27 cellular contexts compared by ENCODE assay signal in the genomic region with DNA sequence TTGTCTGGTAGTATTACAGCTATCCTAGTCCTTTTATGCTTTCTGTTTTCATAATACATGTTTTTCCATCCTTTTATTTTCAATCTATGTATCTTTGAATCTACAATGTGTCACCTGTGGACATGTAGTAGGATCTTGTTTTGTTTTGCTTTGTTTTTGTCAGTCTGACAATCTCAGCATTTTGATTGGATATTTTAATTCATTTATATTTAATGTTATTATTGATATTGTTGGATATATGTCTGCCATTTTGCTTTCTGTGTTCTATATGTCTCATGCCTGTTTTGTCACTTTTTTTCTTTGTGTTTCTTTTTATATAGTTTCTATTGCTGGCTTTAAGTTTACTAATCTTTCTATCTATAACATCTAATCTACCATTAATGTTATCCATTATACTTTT. TPM values are rescaled to one million over a fixed set of nuclear protein-coding genes. Genes with fewer than 3 reads are reported as not detected.
DNase-seq lines count a peak whose midpoint lies in the region; ATAC-seq, FAIRE-seq and TF ChIP-seq lines count a peak whose summit lies in the region.
"Had no signal": no experiment of that assay in that cellular context is flagged by ENCODE, and none has a peak within 500 bp of the region (broad histone marks: within the 10 kb centered on the region; RNA-seq: fewer than 3 reads in every experiment).

No MANE protein-coding gene starts in this region.

- TF ChIP-seq POLR2A in K562 (conservative IDR thresholded peaks at IDR 0.05): no peak

- no peaks in the 10 kb centered on the region for H3K79me2 ChIP-seq in K562 (ENCODE audit: control insufficient read depth, insufficient read depth, low read length)

- TF ChIP-seq CTCF in K562 (IDR thresholded peaks at IDR 0.05 in 2 of 3, conservative IDR thresholded peaks at IDR 0.05 in 1 of 3; ENCODE audit: insufficient read depth in 2 of 3, low read depth in 1 of 3, low read length in 3 of 3) (no peak), pancreas (IDR thresholded peaks at IDR 0.05) (no peak), GM13976 (IDR thresholded peaks at IDR 0.05; ENCODE audit: borderline replicate concordance, control extremely low read depth, extremely low read depth, insufficient read depth, missing control alignments) (no peak), A673 (conservative IDR thresholded peaks at IDR 0.05; ENCODE audit: low read depth, low read length) (no peak)

- TF ChIP-seq EP300 in K562 (IDR thresholded peaks at IDR 0.05; ENCODE audit: low read length): no peak

- H3K9me3 ChIP-seq in K562 (replicated peaks; ENCODE audit: control insufficient read depth, insufficient read depth, low read depth, low read length) (no peaks in the 10 kb centered on the region), pancreas (peaks cover 0 to 4% (median 0%) of the 10 kb centered on the region in 4 donors), A673 (ENCODE audit: low read depth, low read length, poor library complexity, severe bottlenecking) (peaks cover 3% of the 10 kb centered on the region)
- H3K9me3 ChIP-seq: BE2C had no signal

- H3K27me3 ChIP-seq in K562 (ENCODE audit: control insufficient read depth in 2 of 2, insufficient read depth in 2 of 2, low read length in 2 of 2) (no peaks in the 10 kb centered on the region), pancreas (peaks cover 0 to 3% (median 0%) of the 10 kb centered on the region in 4 donors), A673 (replicated peaks; ENCODE audit: insufficient read depth, low read depth, low read length, poor library complexity) (no peaks in the 10 kb centered on the region)
- H3K27me3 ChIP-seq: BE2C, BLaER1 had no signal

- CTCF ChIA-PET in K562 (lab: Yijun Ruan, JAX; ENCODE audit: low intra/inter-chr PET ratio): no interaction called here
- CTCF ChIA-PET in HEK293T (lab: Yijun Ruan, JAX): no interaction called here
- CTCF ChIA-PET in A673 (lab: Charles Lee): no interaction called here

- ATAC-seq in K562: no peak
- ATAC-seq in pancreas: no peak
- no peak for ATAC-seq in GM19351 (IDR thresholded peaks at IDR 0.05; ENCODE audit: unreplicated experiment)
- ATAC-seq: A549, GM12878 had no signal

- no peaks in the 10 kb centered on the region for H3K36me3 ChIP-seq in K562 (ENCODE audit: control insufficient read depth, insufficient read depth, low read length)
- no peaks in the 10 kb centered on the region for H3K36me3 ChIP-seq in pancreas
- H3K36me3 ChIP-seq in A673 (ENCODE audit: insufficient read depth, low read length, poor library complexity, severe bottlenecking): no peaks in the 10 kb centered on the region
- H3K36me3 ChIP-seq: BE2C, BLaER1 had no signal

- no peak overlapping the region for H3K9ac ChIP-seq in K562 (ENCODE audit: insufficient read depth in 1 of 2, low read depth in 2 of 2, low read length in 2 of 2)
- H3K9ac ChIP-seq: BLaER1 had no signal

- BruUV-seq in K562 (replicated peaks; lab: Mats Ljungman, UMichigan): no TSS peak
- BruUV-seq in A673 (replicated peaks; lab: Mats Ljungman, UMichigan): no TSS peak

- intact Hi-C loops in K562 (cut with micrococcal nuclease) (no loop called here), pancreas (cut with DNase I) (no loop called here), A673 (cut with micrococcal nuclease; ENCODE audit: unreplicated experiment) (no loop called here)

- H3K4me2 ChIP-seq in K562 (ENCODE audit: insufficient read depth, low read length): no peak overlapping the region
- H3K4me2 ChIP-seq: A549, BLaER1 had no signal

- no peaks in the 10 kb centered on the region for H4K20me1 ChIP-seq in K562 (replicated peaks; ENCODE audit: control insufficient read depth, insufficient read depth, low read length)
- H4K20me1 ChIP-seq: BLaER1 had no signal

- DNase-seq in K562 (ENCODE audit: extremely low read depth in 1 of 4, low spot score in 3 of 4) (no peak), pancreas (no peak), HEK293T (ENCODE audit: extremely low spot score) (no peak), GM13976 (ENCODE audit: low spot score) (no peak), A673 (ENCODE audit: low spot score) (no peak)
- DNase-seq: 8988T; ACHN; BE2C; C1 segment of cervical spinal cord; CD4-positive, alpha-beta memory T cell; CD4-positive, CD25-positive, alpha-beta regulatory T cell; CD8-positive, alpha-beta memory T cell; COR-L47; DMS 273 treated with DMSO at 0.1 percent for 48 hours; DMS153; DMS79 treated with DMSO at 0.1 percent for 48 hours; GDM1 had no signal

- TF ChIP-seq RAD21 in K562 (CRISPR knock-in tag; conservative IDR thresholded peaks at IDR 0.05 in 1 of 2, IDR thresholded peaks at IDR 0.05 in 1 of 2): no peak

- H3K27ac ChIP-seq in K562 (ENCODE audit: extremely low read depth, low read depth, low read length) (no peak overlapping the region), pancreas (no peak overlapping the region), A673 (ENCODE audit: low read depth, low read length, poor library complexity, severe bottlenecking) (no peak overlapping the region)
- H3K27ac ChIP-seq: A549, BLaER1 had no signal

- H3K4me1 ChIP-seq in K562 (replicated peaks in 1 of 2; ENCODE audit: control insufficient read depth in 2 of 2, insufficient read depth in 2 of 2, low read length in 2 of 2) (no peaks in the 10 kb centered on the region; a peak in 1 of 5 replicates), pancreas (no peaks in the 10 kb centered on the region), A673 (ENCODE audit: insufficient read depth, low read length, poor library complexity, severe bottlenecking) (no peaks in the 10 kb centered on the region)
- H3K4me1 ChIP-seq: BE2C had no signal

- H3K9me1 ChIP-seq in K562 (ENCODE audit: control insufficient read depth, insufficient read depth, low read length): no peaks in the 10 kb centered on the region

- in situ Hi-C loops in K562 (cut with MboI) (no loop called here), GM13976 (cut with MboI; ENCODE audit: low sequenced_read_pairs, unreplicated experiment) (no loop called here)

- no peak overlapping the region for H3K4me3 ChIP-seq in K562
- no peak overlapping the region for H3K4me3 ChIP-seq in pancreas
- H3K4me3 ChIP-seq in A673 (ENCODE audit: low read depth, low read length, poor library complexity, severe bottlenecking): no peak overlapping the region
- H3K4me3 ChIP-seq: A549, BLaER1, GM12878 had no signal

- no peak overlapping the region for H2AFZ ChIP-seq in K562 (ENCODE audit: low read depth, low read length)

- FAIRE-seq in G401.6 (lab: Jason Lieb, UNC): peak; percentile 15
- no peak for FAIRE-seq in K562 (lab: Jason Lieb, UNC)
- peak; percentile 71 for FAIRE-seq in endometrium (lab: Jason Lieb, UNC)
- peak; percentile 51 for FAIRE-seq in pancreas (lab: Jason Lieb, UNC)
- FAIRE-seq: A549, GM12878, GM12892, GM19239 had no signal

- POLR2A ChIA-PET in K562 (lab: Yijun Ruan, JAX): no interaction called here
- POLR2A ChIA-PET in HEK293T (lab: Yijun Ruan, JAX): no interaction called here
- POLR2A ChIA-PET in A673 (lab: Charles Lee; ENCODE audit: low non-redundant PET): no interaction called here

TF ChIP-seq in K562, 482 proteins besides CTCF, POLR2A, EP300 and RAD21:
- TF ChIP-seq ZNF507 (tag; conservative IDR thresholded peaks at IDR 0.05) (peak; percentile 98), SMAD4 (CRISPR knock-in tag; conservative IDR thresholded peaks at IDR 0.05) (no peak)

TF ChIP-seq in HEK293T, 16 proteins besides CTCF, POLR2A, EP300 and RAD21:
- TF ChIP-seq BHLHE40 (IDR thresholded peaks at IDR 0.05; ENCODE audit: borderline replicate concordance) (no peak), ELF4 (IDR thresholded peaks at IDR 0.05) (no peak), FOXM1 (IDR thresholded peaks at IDR 0.05; ENCODE audit: borderline replicate concordance) (no peak)

RNA-seq across cellular contexts. Expression of a gene that starts 11.5 kb away (rescaled TPM):
- 0.23 TPM in 1 of 2 replicates, not detected in the other for total RNA-seq in K562 (2011; cell fraction: chromatin; rRNA removed; ENCODE audit: low replicate concordance)
- total RNA-seq in K562 (2011; cell fraction: nucleolus; rRNA removed): 0.33 TPM in 1 of 2 replicates, not detected in the other
- 0.44 TPM in 1 of 2 replicates, not detected in the other for total RNA-seq in K562 (2011; cell fraction: nucleoplasm; rRNA removed)
- not detected in 2 replicates for total RNA-seq in K562 (2014; rRNA removed)
- not detected in 2 replicates for total RNA-seq in K562 (2014; rRNA removed; fragmentation: Illumina TruSeq; extraction: Trizol)
- 0.14 TPM in 1 of 2 replicates, not detected in the other for total RNA-seq in K562 (2015; rRNA removed; fragmentation: Illumina TruSeq; extraction: Trizol)
- total RNA-seq in K562 (2021): not detected in 2 replicates
- 0.15 TPM in 1 of 2 replicates, not detected in the other for polyA plus RNA-seq in K562 (2011; rRNA removed)
- 0.10 and 0.25 TPM in 2 replicates for polyA plus RNA-seq in K562 (2011; cell fraction: cytosol; rRNA removed)
- 0.13 and 0.17 TPM in 2 replicates for polyA plus RNA-seq in K562 (2011; cell fraction: nucleus; rRNA removed)
- 0.05 and 0.72 TPM in 2 replicates for polyA plus RNA-seq in K562 (2012)
- polyA plus RNA-seq in K562 (2014; fragmentation: Illumina TruSeq; extraction: Trizol): 0.09 TPM in 1 of 2 replicates, not detected in the other
- not detected for polyA plus RNA-seq in K562 (2014; fragmentation: Nextera tagmentation; extraction: Ambion mirVana)
- polyA plus RNA-seq in K562 (2014; rRNA removed): not detected in 2 replicates
- 0.21 TPM in 1 of 2 replicates, not detected in the other for polyA minus RNA-seq in K562 (2011; rRNA and poly(A)+ RNA removed)
- polyA minus RNA-seq in K562 (2011; cell fraction: cytosol; rRNA and poly(A)+ RNA removed): not detected in 2 replicates
- polyA minus RNA-seq in K562 (2011; cell fraction: nucleus; rRNA and poly(A)+ RNA removed): not detected in 2 replicates
- not detected for total RNA-seq in pancreas
- polyA plus RNA-seq in pancreas: not detected
- not detected in 2 replicates for total RNA-seq in A673 (2021)
- total RNA-seq: CD4-positive, alpha-beta memory T cell; CD4-positive, CD25-positive, alpha-beta regulatory T cell; CD8-positive, alpha-beta memory T cell; GM12878 had no signal
- polyA plus RNA-seq: A549; AG04450; CD14-positive monocyte; CD4-positive, alpha-beta memory T cell; CD4-positive, CD25-positive, alpha-beta regulatory T cell; CD8-positive, alpha-beta memory T cell; GM12878 had no signal
